Comparison of ENCODE assay signal across 1 cellular context in genomic region chrX:9855536-9856320, GRCh38.
TF ChIP-seq lines count a peak whose summit lies in the region.

No MANE protein-coding gene starts in this region.

TF ChIP-seq in endothelial cell of umbilical vein, 7 proteins besides CTCF, POLR2A, EP300 and RAD21 (continued from another document):
- TF ChIP-seq MYC (IDR thresholded peaks at IDR 0.05; ENCODE audit: low read depth, low read length), result no peak
TF ChIP-seq in endothelial cell of umbilical vein: peak in this region for 0.
